Comparison of ENCODE assay signal across 1 cellular context in the genomic region with DNA sequence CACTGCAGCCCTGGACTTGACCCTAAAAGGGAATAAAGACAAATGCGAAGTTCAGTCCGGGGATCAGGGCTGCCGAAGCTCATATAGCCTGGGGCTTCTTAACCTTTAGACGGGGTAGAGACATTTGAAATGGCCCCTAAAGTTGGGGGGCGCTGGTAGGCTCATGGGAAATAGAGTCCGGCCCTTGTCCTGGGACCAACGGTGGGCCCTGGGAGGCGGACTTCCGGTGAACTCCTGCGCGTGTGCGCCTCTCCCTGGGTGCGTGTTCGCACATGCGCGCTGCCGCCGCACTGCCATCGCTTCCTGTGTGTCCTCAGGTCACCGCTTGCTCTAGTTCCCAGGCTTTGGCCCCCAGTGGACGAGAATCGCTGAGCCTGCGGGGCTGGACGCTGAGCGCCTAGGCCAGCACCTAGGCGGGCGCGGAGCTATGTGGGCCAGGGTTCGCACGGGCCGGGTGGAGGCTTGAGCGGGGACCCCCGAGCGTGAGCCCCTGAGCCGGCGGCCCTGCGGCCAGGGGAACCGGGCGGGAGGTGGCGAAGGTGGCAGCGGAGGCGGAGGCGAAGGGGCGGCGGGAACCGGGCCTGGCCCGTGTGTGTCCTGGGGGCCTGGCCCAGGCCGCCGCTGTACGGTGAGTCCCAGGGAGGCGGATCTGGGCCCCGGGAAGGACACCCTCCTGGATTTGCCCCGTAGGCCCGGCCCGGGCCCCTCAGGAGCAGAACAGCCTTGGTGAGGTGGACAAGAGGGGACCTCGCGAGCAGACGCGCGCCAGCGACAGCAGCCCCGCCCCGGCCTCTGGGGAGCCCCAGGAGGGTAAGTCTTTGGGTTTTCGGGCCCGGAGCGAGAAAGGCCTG.
TF ChIP-seq lines count a peak whose summit lies in the region.

No MANE protein-coding gene starts in this region.

TF ChIP-seq in WTC11, 78 proteins besides CTCF, POLR2A, EP300 and RAD21 (continued from another document):
- TF ChIP-seq ZBTB43 (CRISPR knock-in tag; IDR thresholded peaks at IDR 0.05) = peak; percentile 78; the same call in 1 of the 2 replicates
- peak; percentile 79; the same call in 1 of the 2 replicates for TF ChIP-seq MYBL2 (CRISPR knock-in tag; IDR thresholded peaks at IDR 0.05)
- peak; percentile 53; the same call in 1 of the 2 replicates for TF ChIP-seq TEAD1 (CRISPR knock-in tag; IDR thresholded peaks at IDR 0.05)
- TF ChIP-seq SP1 (CRISPR knock-in tag; conservative IDR thresholded peaks at IDR 0.05) = peak; percentile 45; the same call in 1 of the 2 replicates
- TF ChIP-seq SMAD4 (CRISPR knock-in tag; IDR thresholded peaks at IDR 0.05) = 0 out of 2 replicates have a peak, but pooled peaks have one; percentile 24
- TF ChIP-seq JUN (CRISPR knock-in tag; IDR thresholded peaks at IDR 0.05) = no peak
- 0 out of 2 replicates have a peak, but pooled peaks have one; percentile 24 for TF ChIP-seq USF1 (CRISPR knock-in tag; IDR thresholded peaks at IDR 0.05)
- TF ChIP-seq, protein P1, sequence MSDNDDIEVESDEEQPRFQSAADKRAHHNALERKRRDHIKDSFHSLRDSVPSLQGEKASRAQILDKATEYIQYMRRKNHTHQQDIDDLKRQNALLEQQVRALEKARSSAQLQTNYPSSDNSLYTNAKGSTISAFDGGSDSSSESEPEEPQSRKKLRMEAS (CRISPR knock-in tag; IDR thresholded peaks at IDR 0.05) = peak; percentile 77
- TF ChIP-seq FOXP1 (CRISPR knock-in tag; IDR thresholded peaks at IDR 0.05; ENCODE audit: borderline replicate concordance) = peak; percentile 82
- no peak for TF ChIP-seq RORB (CRISPR knock-in tag; IDR thresholded peaks at IDR 0.05)
TF ChIP-seq in WTC11: peak in this region for 17.
